ENCODE assay signal across 35 cellular contexts in genomic region chr3:8153778-8154177, GRCh38.
"Had no signal": no experiment of that assay in that cellular context is flagged by ENCODE, and none has a peak within 500 bp of the region (broad histone marks: within the 10 kb centered on the region; RNA-seq: fewer than 3 reads in every experiment).

No MANE protein-coding gene starts in this region.

- H3K36me3 ChIP-seq: ascending aorta, brain microvascular endothelial cell, breast epithelium had no signal

- H3K27me3 Mint-ChIP-seq: activated B cell treated with CpG ODN at 0.5 μM for 24 hours; activated CD4-positive, alpha-beta memory T cell treated with anti-CD3 and anti-CD28 coated beads, Interleukin-2, amount 10 ng/mL, durations not matched to agents 7 days and 5 days; activated CD4-positive, alpha-beta T cell treated with anti-CD3 and anti-CD28 coated beads, Interleukin-2, amount 10 ng/mL, durations not matched to agents 24 days and 14 days; activated CD8-positive, alpha-beta memory T cell treated with anti-CD3 and anti-CD28 coated beads, Interleukin-2, amount 10 ng/mL, durations not matched to agents 7 days and 5 days; activated naive CD4-positive, alpha-beta T cell treated with anti-CD3 and anti-CD28 coated beads, Interleukin-2, amount 10 ng/mL, durations not matched to agents 7 days and 5 days had no signal

- H3K4me1 ChIP-seq: ascending aorta, breast epithelium had no signal

- H3K4me1 Mint-ChIP-seq: activated B cell treated with CpG ODN at 0.5 μM for 24 hours; activated CD4-positive, alpha-beta memory T cell treated with anti-CD3 and anti-CD28 coated beads, Interleukin-2, amount 10 ng/mL, durations not matched to agents 7 days and 5 days; activated CD4-positive, alpha-beta T cell treated with anti-CD3 and anti-CD28 coated beads, Interleukin-2, amount 10 ng/mL, durations not matched to agents 24 days and 14 days; activated CD8-positive, alpha-beta memory T cell treated with anti-CD3 and anti-CD28 coated beads, Interleukin-2, amount 10 ng/mL, durations not matched to agents 7 days and 5 days; activated naive CD4-positive, alpha-beta T cell treated with anti-CD3 and anti-CD28 coated beads, Interleukin-2, amount 10 ng/mL, durations not matched to agents 7 days and 5 days; activated naive CD4-positive, alpha-beta T cell treated with anti-CD3 and anti-CD28 coated beads, Interleukin-2, amount 50 U/mL, for 24 hours; activated naive CD8-positive, alpha-beta T cell treated with anti-CD3 and anti-CD28 coated beads, Interleukin-2, amount 10 ng/mL, durations not matched to agents 7 days and 5 days; activated naive CD8-positive, alpha-beta T cell treated with anti-CD3 and anti-CD28 coated beads, Interleukin-2, amount 50 U/mL, for 24 hours had no signal

- H3K27me3 ChIP-seq: ascending aorta, brain microvascular endothelial cell, breast epithelium had no signal

- DNase-seq: activated B cell treated with CpG ODN at 0.5 μM for 24 hours; activated CD4-positive, alpha-beta memory T cell treated with anti-CD3 and anti-CD28 coated beads, Interleukin-2, amount 10 ng/mL, durations not matched to agents 7 days and 5 days; activated CD4-positive, alpha-beta T cell treated with anti-CD3 and anti-CD28 coated beads for 4 hours; activated CD4-positive, alpha-beta T cell treated with anti-CD3 and anti-CD28 coated beads, Interleukin-2, amount 10 ng/mL, durations not matched to agents 24 days and 14 days; activated CD4-positive, alpha-beta T cell treated with anti-CD3 and anti-CD28 coated beads, Interleukin-2, amount 50 U/mL, for 1 hour; activated CD4-positive, alpha-beta T cell treated with anti-CD3 and anti-CD28 coated beads, Interleukin-2, amount 50 U/mL, for 4 hours; activated CD4-positive, CD25-positive, alpha-beta regulatory T cell treated with anti-CD3 and anti-CD28 coated beads, Interleukin-2, amount 50 U/mL, for 72 hours; activated CD8-positive, alpha-beta memory T cell treated with anti-CD3 and anti-CD28 coated beads for 24 hours; activated CD8-positive, alpha-beta memory T cell treated with anti-CD3 and anti-CD28 coated beads, Interleukin-2, amount 10 ng/mL, durations not matched to agents 7 days and 5 days; activated CD8-positive, alpha-beta memory T cell treated with anti-CD3 and anti-CD28 coated beads, Interleukin-2, amount 50 U/mL, for 48 hours; activated CD8-positive, alpha-beta T cell treated with anti-CD3 and anti-CD28 coated beads, Interleukin-2, amount 10 ng/mL, durations not matched to agents 7 days and 5 days; activated effector memory CD4-positive, alpha-beta T cell treated with Interleukin-2 at 50 U/mL for 16 hours; activated gamma-delta T cell; activated naive CD4-positive, alpha-beta T cell treated with anti-CD3 and anti-CD28 coated beads, Interleukin-2, amount 10 ng/mL, durations not matched to agents 7 days and 5 days; activated naive CD4-positive, alpha-beta T cell treated with Interleukin-2 at 50 U/mL for 16 hours; activated naive CD8-positive, alpha-beta T cell treated with anti-CD3 and anti-CD28 coated beads, Interleukin-2, amount 10 ng/mL, durations not matched to agents 7 days and 5 days; activated naive CD8-positive, alpha-beta T cell treated with anti-CD3 and anti-CD28 coated beads, Interleukin-2, amount 50 U/mL, for 24 hours; activated T-cell treated with anti-CD3 and anti-CD28 coated beads, Interleukin-2, amount 50 U/mL, for 24 hours; activated T-cell treated with anti-CD3 and anti-CD28 coated beads, Interleukin-2, amount 50 U/mL, for 48 hours; amygdala; anterior cingulate cortex; brain microvascular endothelial cell; central memory CD4-positive, alpha-beta T cell; SW 1271; T-helper 1 cell; T-helper 2 cell; T-helper 9 cell had no signal

- ATAC-seq: activated CD8-positive, alpha-beta memory T cell treated with anti-CD3 and anti-CD28 coated beads, Interleukin-2, amount 10 ng/mL, durations not matched to agents 7 days and 5 days; activated CD8-positive, alpha-beta T cell treated with anti-CD3 and anti-CD28 coated beads, Interleukin-2, amount 10 ng/mL, durations not matched to agents 7 days and 5 days; activated naive CD8-positive, alpha-beta T cell treated with anti-CD3 and anti-CD28 coated beads, Interleukin-2, amount 50 U/mL, for 24 hours had no signal

- H3K9me3 Mint-ChIP-seq: activated B cell treated with CpG ODN at 0.5 μM for 24 hours; activated CD4-positive, alpha-beta memory T cell treated with anti-CD3 and anti-CD28 coated beads, Interleukin-2, amount 10 ng/mL, durations not matched to agents 7 days and 5 days; activated CD4-positive, alpha-beta T cell treated with anti-CD3 and anti-CD28 coated beads, Interleukin-2, amount 10 ng/mL, durations not matched to agents 24 days and 14 days; activated naive CD4-positive, alpha-beta T cell treated with anti-CD3 and anti-CD28 coated beads, Interleukin-2, amount 10 ng/mL, durations not matched to agents 7 days and 5 days; activated naive CD4-positive, alpha-beta T cell treated with anti-CD3 and anti-CD28 coated beads, Interleukin-2, amount 50 U/mL, for 24 hours; activated naive CD8-positive, alpha-beta T cell treated with anti-CD3 and anti-CD28 coated beads, Interleukin-2, amount 10 ng/mL, durations not matched to agents 7 days and 5 days; activated naive CD8-positive, alpha-beta T cell treated with anti-CD3 and anti-CD28 coated beads, Interleukin-2, amount 50 U/mL, for 24 hours; activated T-cell treated with anti-CD3 and anti-CD28 coated beads, Interleukin-2, amount 50 U/mL, for 24 hours; activated T-helper 2 cell treated with anti-CD3 and anti-CD28 coated beads, Interferon-gamma antibody, Interleukin-2, Interleukin-4, amounts not matched to agents 10 μg/mL and 5 μg/mL and 100 μg/mL, durations not matched to agents 14 hours and 24 hours and 36 hours; T-helper 1 cell treated with Interleukin-12 subunit alpha and Interleukin-12 subunit beta and Interleukin-4 antibody, amounts not matched to agents 30 μg/mL and 1 μg/mL, for 36 hours; T-helper 2 cell treated with Interferon-gamma antibody and Interleukin-4, amounts not matched to agents 5 μg/mL and 100 μg/mL, for 36 hours had no signal

- H3K4me3 Mint-ChIP-seq: activated B cell treated with CpG ODN at 0.5 μM for 24 hours; activated CD4-positive, alpha-beta memory T cell treated with anti-CD3 and anti-CD28 coated beads, Interleukin-2, amount 10 ng/mL, durations not matched to agents 7 days and 5 days; activated CD4-positive, alpha-beta T cell treated with anti-CD3 and anti-CD28 coated beads, Interleukin-2, amount 10 ng/mL, durations not matched to agents 24 days and 14 days; activated CD8-positive, alpha-beta memory T cell treated with anti-CD3 and anti-CD28 coated beads, Interleukin-2, amount 10 ng/mL, durations not matched to agents 7 days and 5 days; activated CD8-positive, alpha-beta T cell treated with anti-CD3 and anti-CD28 coated beads, Interleukin-2, amount 10 ng/mL, durations not matched to agents 7 days and 5 days; activated naive CD4-positive, alpha-beta T cell treated with anti-CD3 and anti-CD28 coated beads, Interleukin-2, amount 10 ng/mL, durations not matched to agents 7 days and 5 days; activated naive CD4-positive, alpha-beta T cell treated with anti-CD3 and anti-CD28 coated beads, Interleukin-2, amount 50 U/mL, for 24 hours; activated naive CD8-positive, alpha-beta T cell; activated naive CD8-positive, alpha-beta T cell treated with anti-CD3 and anti-CD28 coated beads, Interleukin-2, amount 10 ng/mL, durations not matched to agents 7 days and 5 days; activated naive CD8-positive, alpha-beta T cell treated with anti-CD3 and anti-CD28 coated beads, Interleukin-2, amount 50 U/mL, for 24 hours; activated T-cell treated with anti-CD3 and anti-CD28 coated beads, Interleukin-2, amount 50 U/mL, for 24 hours; T-helper 1 cell treated with Interleukin-12 subunit alpha and Interleukin-12 subunit beta and Interleukin-4 antibody, amounts not matched to agents 30 μg/mL and 1 μg/mL, for 36 hours; T-helper 2 cell treated with Interferon-gamma antibody and Interleukin-4, amounts not matched to agents 5 μg/mL and 100 μg/mL, for 36 hours had no signal

- H3K27ac ChIP-seq: ascending aorta, brain microvascular endothelial cell, breast epithelium, VCaP had no signal

- H3K9me3 ChIP-seq: ascending aorta, breast epithelium had no signal

- H3K27ac Mint-ChIP-seq: activated B cell treated with CpG ODN at 0.5 μM for 24 hours; activated CD4-positive, alpha-beta memory T cell treated with anti-CD3 and anti-CD28 coated beads, Interleukin-2, amount 10 ng/mL, durations not matched to agents 7 days and 5 days; activated CD4-positive, alpha-beta T cell treated with anti-CD3 and anti-CD28 coated beads, Interleukin-2, amount 10 ng/mL, durations not matched to agents 24 days and 14 days; activated CD8-positive, alpha-beta memory T cell treated with anti-CD3 and anti-CD28 coated beads, Interleukin-2, amount 10 ng/mL, durations not matched to agents 7 days and 5 days; activated CD8-positive, alpha-beta T cell treated with anti-CD3 and anti-CD28 coated beads, Interleukin-2, amount 10 ng/mL, durations not matched to agents 7 days and 5 days; activated naive CD4-positive, alpha-beta T cell treated with anti-CD3 and anti-CD28 coated beads, Interleukin-2, amount 10 ng/mL, durations not matched to agents 7 days and 5 days; activated naive CD4-positive, alpha-beta T cell treated with anti-CD3 and anti-CD28 coated beads, Interleukin-2, amount 50 U/mL, for 24 hours; activated naive CD8-positive, alpha-beta T cell; activated naive CD8-positive, alpha-beta T cell treated with anti-CD3 and anti-CD28 coated beads, Interleukin-2, amount 10 ng/mL, durations not matched to agents 7 days and 5 days; activated naive CD8-positive, alpha-beta T cell treated with anti-CD3 and anti-CD28 coated beads, Interleukin-2, amount 50 U/mL, for 24 hours; activated T-cell treated with anti-CD3 and anti-CD28 coated beads, Interleukin-2, amount 50 U/mL, for 24 hours; activated T-helper 2 cell treated with anti-CD3 and anti-CD28 coated beads, Interferon-gamma antibody, Interleukin-2, Interleukin-4, amounts not matched to agents 10 μg/mL and 5 μg/mL and 100 μg/mL, durations not matched to agents 14 hours and 24 hours and 36 hours; T-helper 1 cell treated with Interleukin-12 subunit alpha and Interleukin-12 subunit beta and Interleukin-4 antibody, amounts not matched to agents 30 μg/mL and 1 μg/mL, for 36 hours; T-helper 2 cell treated with Interferon-gamma antibody and Interleukin-4, amounts not matched to agents 5 μg/mL and 100 μg/mL, for 36 hours had no signal

- H3K36me3 Mint-ChIP-seq: activated CD8-positive, alpha-beta memory T cell treated with anti-CD3 and anti-CD28 coated beads, Interleukin-2, amount 10 ng/mL, durations not matched to agents 7 days and 5 days; activated naive CD4-positive, alpha-beta T cell treated with anti-CD3 and anti-CD28 coated beads, Interleukin-2, amount 10 ng/mL, durations not matched to agents 7 days and 5 days; activated naive CD4-positive, alpha-beta T cell treated with anti-CD3 and anti-CD28 coated beads, Interleukin-2, amount 50 U/mL, for 24 hours; activated naive CD8-positive, alpha-beta T cell; activated naive CD8-positive, alpha-beta T cell treated with anti-CD3 and anti-CD28 coated beads, Interleukin-2, amount 10 ng/mL, durations not matched to agents 7 days and 5 days had no signal

- H3K4me3 ChIP-seq: ascending aorta, breast epithelium had no signal
